ENCODE assay signal across 23 cellular contexts in genomic region chr10:112678581-112678980, GRCh38.
DNase-seq lines count a peak whose midpoint lies in the region; ATAC-seq and TF ChIP-seq lines count a peak whose summit lies in the region.
"Had no signal": no experiment of that assay in that cellular context is flagged by ENCODE, and none has a peak within 500 bp of the region (broad histone marks: within the 10 kb centered on the region; RNA-seq: fewer than 3 reads in every experiment).

No MANE protein-coding gene starts in this region.

- no peak overlapping the region for H3K4me3 Mint-ChIP-seq in GM23338
- H3K4me3 Mint-ChIP-seq: activated CD8-positive, alpha-beta T cell treated with anti-CD3 and anti-CD28 coated beads, Interleukin-2, amount 10 ng/mL, durations not matched to agents 7 days and 5 days; activated naive CD4-positive, alpha-beta T cell treated with anti-CD3 and anti-CD28 coated beads, Interleukin-2, amount 10 ng/mL, durations not matched to agents 7 days and 5 days; activated T-cell treated with anti-CD3 and anti-CD28 coated beads, Interleukin-2, amount 50 U/mL, for 4 hours; CD8-positive, alpha-beta memory T cell had no signal

- H3K9ac ChIP-seq in smooth muscle cell (ENCODE audit: low read depth): no peak overlapping the region

- peaks cover 4% of the 10 kb centered on the region for H3K27me3 Mint-ChIP-seq in GM23338 (ENCODE audit: insufficient read depth, low read depth, poor library complexity)
- H3K27me3 Mint-ChIP-seq: activated naive CD4-positive, alpha-beta T cell treated with anti-CD3 and anti-CD28 coated beads, Interleukin-2, amount 10 ng/mL, durations not matched to agents 7 days and 5 days; CD8-positive, alpha-beta memory T cell had no signal

- H4K20me1 ChIP-seq in GM23338 (replicated peaks; ENCODE audit: insufficient read depth) (no peaks in the 10 kb centered on the region), hepatocyte (ENCODE audit: insufficient read depth, poor library complexity, severe bottlenecking) (no peaks in the 10 kb centered on the region), smooth muscle cell (ENCODE audit: low read depth) (no peaks in the 10 kb centered on the region)

- 0 out of 2 replicates have a peak overlapping the region, but pooled peaks have one; percentile 12 for H3K4me3 ChIP-seq in GM23338
- H3K4me3 ChIP-seq in hepatocyte: no peak overlapping the region
- H3K4me3 ChIP-seq in smooth muscle cell: no peak overlapping the region
- H3K4me3 ChIP-seq in tibial nerve: no peak overlapping the region
- H3K4me3 ChIP-seq: lung, Peyer's patch, thoracic aorta had no signal

- TF ChIP-seq POLR2A in tibial nerve (IDR thresholded peaks at IDR 0.05): no peak

- H3K27ac Mint-ChIP-seq in GM23338: no peak overlapping the region
- H3K27ac Mint-ChIP-seq: activated CD8-positive, alpha-beta T cell treated with anti-CD3 and anti-CD28 coated beads, Interleukin-2, amount 10 ng/mL, durations not matched to agents 7 days and 5 days; activated naive CD4-positive, alpha-beta T cell treated with anti-CD3 and anti-CD28 coated beads, Interleukin-2, amount 10 ng/mL, durations not matched to agents 7 days and 5 days; CD8-positive, alpha-beta memory T cell had no signal

- H3K9me2 ChIP-seq in GM23338 (ENCODE audit: insufficient read depth): 0 out of 2 replicates have a peak, but pooled peaks cover 6% of the 10 kb centered on the region
- H3K9me2 ChIP-seq in hepatocyte (replicated peaks; ENCODE audit: insufficient read depth): no peaks in the 10 kb centered on the region

- TF ChIP-seq EP300 in tibial nerve (IDR thresholded peaks at IDR 0.05): no peak

- H3K36me3 Mint-ChIP-seq in GM23338 (ENCODE audit: low read depth): no peaks in the 10 kb centered on the region

- H3K27ac ChIP-seq in GM23338 (ENCODE audit: low read depth) (peak overlapping the region; percentile 89), hepatocyte (peak overlapping the region; percentile 67), smooth muscle cell (ENCODE audit: low read depth) (no peak overlapping the region), tibial nerve (no peak overlapping the region)
- H3K27ac ChIP-seq: Peyer's patch, thoracic aorta had no signal

- no peaks in the 10 kb centered on the region for H3K9me3 ChIP-seq in hepatocyte (ENCODE audit: low read depth)
- no peaks in the 10 kb centered on the region for H3K9me3 ChIP-seq in smooth muscle cell (replicated peaks; ENCODE audit: low read depth)
- no peaks in the 10 kb centered on the region for H3K9me3 ChIP-seq in tibial nerve
- H3K9me3 ChIP-seq: Peyer's patch, thoracic aorta had no signal

- H3K4me1 Mint-ChIP-seq in GM23338: peaks cover 32% of the 10 kb centered on the region
- H3K4me1 Mint-ChIP-seq: activated naive CD4-positive, alpha-beta T cell treated with anti-CD3 and anti-CD28 coated beads, Interleukin-2, amount 10 ng/mL, durations not matched to agents 7 days and 5 days; CD8-positive, alpha-beta memory T cell had no signal

- H3K4me1 ChIP-seq in GM23338 (ENCODE audit: insufficient read depth) (peaks cover 50% of the 10 kb centered on the region), hepatocyte (ENCODE audit: insufficient read depth) (peaks cover 26% of the 10 kb centered on the region), smooth muscle cell (ENCODE audit: low read depth) (peaks cover 11% of the 10 kb centered on the region), tibial nerve (peaks cover 0 to 11% (median 0%) of the 10 kb centered on the region in 4 donors)
- H3K4me1 ChIP-seq: Peyer's patch had no signal

- WGBS in hepatocyte (ENCODE audit: low lambda C conversion rate, missing lambda C conversion rate): 31% methylated on average over 7 of the region's 7 CpGs
- 57% methylated on average over 7 of the region's 7 CpGs for WGBS in smooth muscle cell (ENCODE audit: low lambda C conversion rate)
- WGBS in tibial nerve, 2 donors: 61 to 63% methylated on average over 7 of the region's 7 CpGs

- peak; percentile 49 for DNase-seq in GM23338 (ENCODE audit: low spot score)
- DNase-seq in NCI-H1930 (lab: John Stamatoyannopoulos, UW): peak; percentile 17 to 31
- DNase-seq in hepatocyte (ENCODE audit: low spot score): no peak
- no peak for DNase-seq in smooth muscle cell (lab: John Stamatoyannopoulos, UW; ENCODE audit: unreplicated experiment)
- no peak for DNase-seq in tibial nerve (ENCODE audit: low spot score in 2 of 2)
- no peak for DNase-seq in NCI-H446 (lab: John Stamatoyannopoulos, UW)
- DNase-seq: activated CD8-positive, alpha-beta T cell treated with anti-CD3 and anti-CD28 coated beads, Interleukin-2, amount 10 ng/mL, durations not matched to agents 7 days and 5 days; activated naive CD4-positive, alpha-beta T cell treated with anti-CD3 and anti-CD28 coated beads, Interleukin-2, amount 10 ng/mL, durations not matched to agents 7 days and 5 days; activated T-cell treated with anti-CD3 and anti-CD28 coated beads, Interleukin-2, amount 50 U/mL, for 4 hours; CD8-positive, alpha-beta memory T cell; dermis blood vessel endothelial cell; IMR-90; kidney; MM.1S; NCI-H1436 treated with DMSO at 0.1 percent for 48 hours; NCI-H345; NK-92 treated with Interleukin-12 subunit alpha and Interleukin-12 subunit beta, amount 100 ng/mL, for 24 hours; Peyer's patch; T1000 had no signal

- H2AFZ ChIP-seq in GM23338 (no peak overlapping the region), hepatocyte (no peak overlapping the region), smooth muscle cell (ENCODE audit: low read depth) (no peak overlapping the region)

- H3F3A ChIP-seq in GM23338 (replicated peaks; ENCODE audit: low read depth): no peaks in the 10 kb centered on the region
- H3F3A ChIP-seq in smooth muscle cell (ENCODE audit: low read depth): no peaks in the 10 kb centered on the region

- no peaks in the 10 kb centered on the region for H3K79me2 ChIP-seq in GM23338 (replicated peaks; ENCODE audit: insufficient read depth)
- no peaks in the 10 kb centered on the region for H3K79me2 ChIP-seq in hepatocyte
- H3K79me2 ChIP-seq in smooth muscle cell (ENCODE audit: low read depth): no peaks in the 10 kb centered on the region

- no peaks in the 10 kb centered on the region for H3K27me3 ChIP-seq in GM23338 (ENCODE audit: insufficient read depth)
- H3K27me3 ChIP-seq in hepatocyte: no peaks in the 10 kb centered on the region
- no peaks in the 10 kb centered on the region for H3K27me3 ChIP-seq in smooth muscle cell (ENCODE audit: low read depth)
- no peaks in the 10 kb centered on the region for H3K27me3 ChIP-seq in tibial nerve
- H3K27me3 ChIP-seq: Peyer's patch had no signal

- ATAC-seq in GM23338 (peak; percentile 66), GM18502 (IDR thresholded peaks at IDR 0.05; ENCODE audit: poor library complexity, unreplicated experiment) (no peak)
- ATAC-seq: activated CD8-positive, alpha-beta T cell treated with anti-CD3 and anti-CD28 coated beads, Interleukin-2, amount 10 ng/mL, durations not matched to agents 7 days and 5 days; activated T-cell treated with anti-CD3 and anti-CD28 coated beads, Interleukin-2, amount 50 U/mL, for 4 hours; sciatic nerve had no signal

- TF ChIP-seq CTCF in GM23338 (conservative IDR thresholded peaks at IDR 0.05; ENCODE audit: low read depth in 2 of 2) (no peak), hepatocyte (IDR thresholded peaks at IDR 0.05; ENCODE audit: poor library complexity) (no peak), smooth muscle cell (IDR thresholded peaks at IDR 0.05; ENCODE audit: borderline replicate concordance, insufficient read depth, poor library complexity, severe bottlenecking) (no peak), tibial nerve (IDR thresholded peaks at IDR 0.05) (no peak)

- H3K36me3 ChIP-seq in GM23338 (ENCODE audit: insufficient read depth) (no peaks in the 10 kb centered on the region), hepatocyte (replicated peaks; ENCODE audit: insufficient read depth, low read depth) (no peaks in the 10 kb centered on the region), smooth muscle cell (ENCODE audit: low read depth) (no peaks in the 10 kb centered on the region), tibial nerve (peaks cover 0 to 7% (median 0%) of the 10 kb centered on the region in 3 donors)
- H3K36me3 ChIP-seq: Peyer's patch, thoracic aorta had no signal

- H3K4me2 ChIP-seq in GM23338 (peak overlapping the region; percentile 26), hepatocyte (peak overlapping the region; percentile 54), smooth muscle cell (peak overlapping the region; percentile 4)

- no peaks in the 10 kb centered on the region for H3K9me3 Mint-ChIP-seq in GM23338
- H3K9me3 Mint-ChIP-seq: activated naive CD4-positive, alpha-beta T cell treated with anti-CD3 and anti-CD28 coated beads, Interleukin-2, amount 10 ng/mL, durations not matched to agents 7 days and 5 days; activated T-cell treated with anti-CD3 and anti-CD28 coated beads, Interleukin-2, amount 50 U/mL, for 4 hours; CD8-positive, alpha-beta memory T cell had no signal

TF ChIP-seq in GM23338, 12 proteins besides CTCF, POLR2A, EP300 and RAD21:
- no peak for TF ChIP-seq POLR2AphosphoS5 (IDR thresholded peaks at IDR 0.05; ENCODE audit: low read depth)
- peak; percentile 57; the same call in 1 of the 2 replicates for TF ChIP-seq NANOG (IDR thresholded peaks at IDR 0.05; ENCODE audit: borderline replicate concordance)

Comparison
In these comparisons a context has a peak if more than half of its experiments do, and no peak if none do; other contexts are left out.
1. DNase-seq: peak in GM23338 (single experiment) and NCI-H1930 (2 of 2); none in hepatocyte (single experiment), smooth muscle cell (single experiment), tibial nerve (0 of 2) and NCI-H446 (0 of 2).
2. H3K27ac ChIP-seq: peak in GM23338 (single experiment) and hepatocyte (single experiment); none in smooth muscle cell (single experiment) and tibial nerve (0 of 4).
3. H3K4me2 ChIP-seq: peak in every context shown above with its lines; median percentile 54 in hepatocyte; 26 in GM23338; 4 in smooth muscle cell.